Comparison of ENCODE assay signal across 28 cellular contexts in genomic region chr17:15971882-15972281, GRCh38.
"Had no signal": no experiment of that assay in that cellular context is flagged by ENCODE, and none has a peak within 500 bp of the region (broad histone marks: within the 10 kb centered on the region; RNA-seq: fewer than 3 reads in every experiment).

No MANE protein-coding gene starts in this region.

- H3K4me1 ChIP-seq: adrenal gland had no signal

- DNase-seq: activated CD4-positive, alpha-beta T cell treated with anti-CD3 and anti-CD28 coated beads, Interleukin-2, amount 10 ng/mL, durations not matched to agents 24 days and 14 days; activated CD4-positive, alpha-beta T cell treated with anti-CD3 and anti-CD28 coated beads, Interleukin-2, amount 50 U/mL, for 4 hours; activated CD8-positive, alpha-beta T cell treated with anti-CD3 and anti-CD28 coated beads for 36 hours; activated effector memory CD4-positive, alpha-beta T cell treated with anti-CD3 and anti-CD28 coated beads, Interleukin-2, amount 50 U/mL, for 16 hours; activated naive CD4-positive, alpha-beta T cell; activated naive CD4-positive, alpha-beta T cell treated with anti-CD3 and anti-CD28 coated beads, Interleukin-2, amount 50 U/mL, for 16 hours; activated naive CD8-positive, alpha-beta T cell treated with anti-CD3 and anti-CD28 coated beads, Interleukin-2, amount 10 ng/mL, durations not matched to agents 7 days and 5 days; activated T-cell treated with anti-CD3 and anti-CD28 coated beads, Interleukin-2, amount 50 U/mL, for 1 hour; activated T-cell treated with anti-CD3 and anti-CD28 coated beads, Interleukin-2, amount 50 U/mL, for 72 hours; adrenal gland; body of pancreas; central memory CD4-positive, alpha-beta T cell; NCI-H1092 treated with DMSO at 0.1 percent for 48 hours; NCI-H1417; NCI-H146; NCI-H187; NCI-H2081; NCI-H226; NCI-H524 treated with DMSO at 0.1 percent for 48 hours; Right ventricle myocardium superior; SW 1271; T-helper 1 cell; T1000 had no signal

- H3K27ac Mint-ChIP-seq: activated CD4-positive, alpha-beta T cell treated with anti-CD3 and anti-CD28 coated beads, Interleukin-2, amount 10 ng/mL, durations not matched to agents 24 days and 14 days; activated CD8-positive, alpha-beta T cell treated with anti-CD3 and anti-CD28 coated beads for 36 hours; activated naive CD8-positive, alpha-beta T cell treated with anti-CD3 and anti-CD28 coated beads, Interleukin-2, amount 10 ng/mL, durations not matched to agents 7 days and 5 days; activated T-cell treated with anti-CD3 and anti-CD28 coated beads, Interleukin-2, amount 50 U/mL, for 72 hours; activated T-helper 17 cell treated with anti-CD3 and anti-CD28 coated beads, Interleukin-2, amount 50 U/mL, for 72 hours had no signal

- ATAC-seq: activated CD8-positive, alpha-beta T cell treated with anti-CD3 and anti-CD28 coated beads for 36 hours; activated T-cell treated with anti-CD3 and anti-CD28 coated beads, Interleukin-2, amount 50 U/mL, for 72 hours; activated T-helper 17 cell treated with anti-CD3 and anti-CD28 coated beads, Interleukin-2, amount 50 U/mL, for 72 hours; body of pancreas had no signal

- H3K9ac ChIP-seq: KMS-11 had no signal

- H3K27me3 Mint-ChIP-seq: activated CD8-positive, alpha-beta T cell treated with anti-CD3 and anti-CD28 coated beads for 36 hours; activated naive CD8-positive, alpha-beta T cell treated with anti-CD3 and anti-CD28 coated beads, Interleukin-2, amount 10 ng/mL, durations not matched to agents 7 days and 5 days had no signal

- FAIRE-seq: astrocyte, bronchial epithelial cell, TTC549 had no signal

- H3K4me3 ChIP-seq: adrenal gland, body of pancreas had no signal

- H3K4me3 Mint-ChIP-seq: activated CD4-positive, alpha-beta T cell treated with anti-CD3 and anti-CD28 coated beads, Interleukin-2, amount 10 ng/mL, durations not matched to agents 24 days and 14 days; activated CD8-positive, alpha-beta T cell treated with anti-CD3 and anti-CD28 coated beads for 36 hours; activated naive CD8-positive, alpha-beta T cell treated with anti-CD3 and anti-CD28 coated beads, Interleukin-2, amount 10 ng/mL, durations not matched to agents 7 days and 5 days; activated T-cell treated with anti-CD3 and anti-CD28 coated beads, Interleukin-2, amount 50 U/mL, for 72 hours; activated T-helper 17 cell treated with anti-CD3 and anti-CD28 coated beads, Interleukin-2, amount 50 U/mL, for 72 hours had no signal

- H3K9me3 ChIP-seq: adrenal gland, body of pancreas had no signal

- H3K4me1 Mint-ChIP-seq: activated T-helper 17 cell treated with anti-CD3 and anti-CD28 coated beads, Interleukin-2, amount 50 U/mL, for 72 hours had no signal

- H3K27ac ChIP-seq: adrenal gland, body of pancreas, KMS-11 had no signal

- H3K9me3 Mint-ChIP-seq: activated CD4-positive, alpha-beta T cell treated with anti-CD3 and anti-CD28 coated beads, Interleukin-2, amount 10 ng/mL, durations not matched to agents 24 days and 14 days; activated CD8-positive, alpha-beta T cell treated with anti-CD3 and anti-CD28 coated beads for 36 hours; activated naive CD8-positive, alpha-beta T cell treated with anti-CD3 and anti-CD28 coated beads, Interleukin-2, amount 10 ng/mL, durations not matched to agents 7 days and 5 days; activated T-cell treated with anti-CD3 and anti-CD28 coated beads, Interleukin-2, amount 50 U/mL, for 72 hours; activated T-helper 17 cell treated with anti-CD3 and anti-CD28 coated beads, Interleukin-2, amount 50 U/mL, for 72 hours had no signal

- H3K27me3 ChIP-seq: adrenal gland, body of pancreas had no signal
